Comparison of ENCODE assay signal across 12 cellular contexts in the genomic region with DNA sequence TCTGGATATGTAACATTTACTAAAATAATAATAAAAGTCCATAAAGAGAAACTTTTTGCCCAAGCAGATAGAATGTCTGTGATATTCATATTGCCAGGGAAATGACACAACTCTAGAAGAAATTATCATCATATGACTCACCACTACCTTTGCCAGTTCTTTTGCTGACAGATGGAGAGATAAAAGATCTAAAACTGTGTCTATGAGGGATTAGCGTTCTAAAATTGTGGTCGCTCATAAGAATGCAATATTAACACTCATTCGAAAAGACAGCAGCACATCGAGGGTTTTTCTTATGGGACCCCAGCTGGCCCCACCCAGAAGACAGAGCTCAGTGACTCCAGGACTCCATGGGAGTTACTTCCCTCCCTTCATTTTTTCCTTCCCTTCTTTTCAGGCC. TPM values are rescaled to one million over a fixed set of nuclear protein-coding genes. Genes with fewer than 3 reads are reported as not detected.
DNase-seq lines count a peak whose midpoint lies in the region; ATAC-seq, FAIRE-seq and TF ChIP-seq lines count a peak whose summit lies in the region.
"Had no signal": no experiment of that assay in that cellular context is flagged by ENCODE, and none has a peak within 500 bp of the region (broad histone marks: within the 10 kb centered on the region; RNA-seq: fewer than 3 reads in every experiment).

No MANE protein-coding gene starts in this region.

- intact Hi-C loops in tibial artery (cut with DNase I; ENCODE audit: low total_unique reads) = no loop called here
- intact Hi-C loops in Right ventricle myocardium superior (cut with DNase I) = no loop called here

- H3K36me3 Mint-ChIP-seq in T-helper 2 cell treated with Interferon-gamma antibody and Interleukin-4, amounts not matched to agents 5 μg/mL and 100 μg/mL, for 36 hours (ENCODE audit: low read depth) = no peaks in the 10 kb centered on the region

- FAIRE-seq in GM19239 (lab: Jason Lieb, UNC) = no peak

- no peak overlapping the region for H3K4me3 ChIP-seq in AG10803 (ENCODE audit: low read length)
- H3K4me3 ChIP-seq in fibroblast of villous mesenchyme (ENCODE audit: low read depth, low read length) = no peak overlapping the region
- H3K4me3 ChIP-seq in tibial artery = no peak overlapping the region
- H3K4me3 ChIP-seq: heart left ventricle, right lobe of liver had no signal

- H3K27ac ChIP-seq in tibial artery = no peak overlapping the region
- H3K27ac ChIP-seq: heart left ventricle, right lobe of liver had no signal

- DNase-seq in AG10803 (ENCODE audit: low read depth) (peak; percentile 39), fibroblast of villous mesenchyme (ENCODE audit: low read depth) (peak; percentile 44), tibial artery (no peak), Right ventricle myocardium superior (no peak), GM19239 (ENCODE audit: insufficient read length, low spot score) (no peak), NOMO-1 treated with dmso at 0.1 percent for 144 hours (lab: John Stamatoyannopoulos, UW; ENCODE audit: unreplicated experiment) (no peak)
- DNase-seq in T-helper 2 cell treated with Interferon-gamma antibody and Interleukin-4, amounts not matched to agents 5 μg/mL and 100 μg/mL, for 36 hours (ENCODE audit: low spot score) = no peak
- DNase-seq: heart left ventricle, Karpas-422, right lobe of liver had no signal

- H3K9me3 Mint-ChIP-seq in T-helper 2 cell treated with Interferon-gamma antibody and Interleukin-4, amounts not matched to agents 5 μg/mL and 100 μg/mL, for 36 hours = no peaks in the 10 kb centered on the region
- H3K9me3 Mint-ChIP-seq: central memory CD8-positive, alpha-beta T cell had no signal

- H3K4me3 Mint-ChIP-seq in T-helper 2 cell treated with Interferon-gamma antibody and Interleukin-4, amounts not matched to agents 5 μg/mL and 100 μg/mL, for 36 hours = peak overlapping the region; percentile 6
- H3K4me3 Mint-ChIP-seq: central memory CD8-positive, alpha-beta T cell had no signal

- ATAC-seq in HG03565 (IDR thresholded peaks at IDR 0.05; ENCODE audit: unreplicated experiment) (peak; percentile 43), Right ventricle myocardium superior (ENCODE audit: poor library complexity) (no peak)
- ATAC-seq: right lobe of liver had no signal

- no peaks in the 10 kb centered on the region for H3K36me3 ChIP-seq in tibial artery
- H3K36me3 ChIP-seq: heart left ventricle, right lobe of liver had no signal

- peak overlapping the region; percentile 32 for H3K27ac Mint-ChIP-seq in T-helper 2 cell treated with Interferon-gamma antibody and Interleukin-4, amounts not matched to agents 5 μg/mL and 100 μg/mL, for 36 hours

- H3K4me1 Mint-ChIP-seq in T-helper 2 cell treated with Interferon-gamma antibody and Interleukin-4, amounts not matched to agents 5 μg/mL and 100 μg/mL, for 36 hours (ENCODE audit: low read depth) = peaks cover 16% of the 10 kb centered on the region

- H3K27me3 Mint-ChIP-seq in T-helper 2 cell treated with Interferon-gamma antibody and Interleukin-4, amounts not matched to agents 5 μg/mL and 100 μg/mL, for 36 hours (ENCODE audit: low read depth) = peaks cover 21% of the 10 kb centered on the region
- H3K27me3 Mint-ChIP-seq: central memory CD8-positive, alpha-beta T cell had no signal

- TF ChIP-seq CTCF in AG10803 (conservative IDR thresholded peaks at IDR 0.05; ENCODE audit: low read length) (no peak), fibroblast of villous mesenchyme (IDR thresholded peaks at IDR 0.05; ENCODE audit: insufficient read depth, low read depth, low read length) (no peak), tibial artery (IDR thresholded peaks at IDR 0.05) (no peak)

- H3K27me3 ChIP-seq in tibial artery = peaks cover 0 to 20% of the 10 kb centered on the region in 2 donors
- H3K27me3 ChIP-seq: right lobe of liver had no signal

- no peaks in the 10 kb centered on the region for H3K4me1 ChIP-seq in tibial artery
- H3K4me1 ChIP-seq: right lobe of liver had no signal

- H3K9me3 ChIP-seq in tibial artery = no peaks in the 10 kb centered on the region
- H3K9me3 ChIP-seq: heart left ventricle, right lobe of liver had no signal

RNA-seq across cellular contexts. Expression of a gene that starts 16.6 kb away (rescaled TPM):
- total RNA-seq in fibroblast of villous mesenchyme (13.8 and 20.9 TPM in 2 replicates), Right ventricle myocardium superior (5.6 TPM)

Comparison
In these comparisons a context has a peak if more than half of its experiments do, and no peak if none do; other contexts are left out.
1. DNase-seq: peak in AG10803 (single experiment) and fibroblast of villous mesenchyme (single experiment); none in T-helper 2 cell treated with Interferon-gamma antibody and Interleukin-4, amounts not matched to agents 5 μg/mL and 100 μg/mL, for 36 hours (single experiment), tibial artery (0 of 2), Right ventricle myocardium superior (single experiment), GM19239 (single experiment) and NOMO-1 treated with dmso at 0.1 percent for 144 hours (single experiment).